ENCODE assay signal across 17 cellular contexts in genomic region chr16:54015147-54015546, GRCh38.
DNase-seq lines count a peak whose midpoint lies in the region; ATAC-seq and TF ChIP-seq lines count a peak whose summit lies in the region.
"Had no signal": no experiment of that assay in that cellular context is flagged by ENCODE, and none has a peak within 500 bp of the region (broad histone marks: within the 10 kb centered on the region; RNA-seq: fewer than 3 reads in every experiment).

No MANE protein-coding gene starts in this region.

- H3K9me2 ChIP-seq in PC-3 (replicated peaks; ENCODE audit: low read length): no peaks in the 10 kb centered on the region

- H3K27me3 ChIP-seq in body of pancreas: no peaks in the 10 kb centered on the region
- no peaks in the 10 kb centered on the region for H3K27me3 ChIP-seq in PC-3 (ENCODE audit: low read length)
- H3K27me3 ChIP-seq: BLaER1 treated with 17β-estradiol and CSF1 and Interleukin-3, amounts not matched to agents 10 nM and 100 nM had no signal

- POLR2A ChIA-PET in PC-3 (lab: Charles Lee; ENCODE audit: unreplicated experiment): no interaction called here

- H3K9me3 ChIP-seq in body of pancreas (peaks cover 0 to 5% (median 0%) of the 10 kb centered on the region in 3 donors), PC-3 (ENCODE audit: low read length) (no peaks in the 10 kb centered on the region)

- DNase-seq in Caki2 (ENCODE audit: low read depth) (peak; percentile 11), body of pancreas (no peak), left lobe of liver (ENCODE audit: low spot score) (no peak), renal cortical epithelial cell (ENCODE audit: low read depth) (peak; percentile 91), PC-3 (no peak)
- no peak for DNase-seq in effector CD8-positive, alpha-beta T cell (lab: John Stamatoyannopoulos, UW)
- DNase-seq: ACHN; Calu3; CD4-positive, CD25-positive, alpha-beta regulatory T cell; DMS153; DMS79 treated with DMSO at 0.1 percent for 48 hours; GDM1; GOT3; H9 had no signal

- no peak overlapping the region for H3K4me3 ChIP-seq in body of pancreas
- no peak overlapping the region for H3K4me3 ChIP-seq in PC-3 (ENCODE audit: low read length)
- H3K4me3 ChIP-seq: BLaER1 treated with 17β-estradiol and CSF1 and Interleukin-3, amounts not matched to agents 10 nM and 100 nM; K562 had no signal

- H3K4me1 ChIP-seq in body of pancreas: peaks cover 12% of the 10 kb centered on the region
- no peaks in the 10 kb centered on the region for H3K4me1 ChIP-seq in PC-3 (ENCODE audit: insufficient read depth, low read length)

- BruUV-seq in PC-3 (replicated peaks; lab: Mats Ljungman, UMichigan): no TSS peak

- CTCF ChIA-PET in PC-3 (lab: Charles Lee): no interaction called here

- TF ChIP-seq POLR2A in body of pancreas (IDR thresholded peaks at IDR 0.05): no peak

- H3K79me2 ChIP-seq in PC-3 (ENCODE audit: low read length): no peaks in the 10 kb centered on the region

- intact Hi-C loops in body of pancreas (cut with DNase I) (no loop called here), PC-3 (cut with micrococcal nuclease) (no loop called here)

- WGBS in body of pancreas, 2 donors: 41 to 46% methylated on average over 2 of the region's 2 CpGs

- H2AFZ ChIP-seq in PC-3 (ENCODE audit: low read length): no peak overlapping the region

- H3K36me3 ChIP-seq in body of pancreas (replicated peaks in 1 of 2; ENCODE audit: insufficient read depth in 1 of 2, low read depth in 2 of 2) (no peaks in the 10 kb centered on the region), PC-3 (ENCODE audit: low read depth, low read length) (no peaks in the 10 kb centered on the region)

- H3K27ac ChIP-seq in body of pancreas (no peak overlapping the region), PC-3 (ENCODE audit: low read length) (no peak overlapping the region)
- H3K27ac ChIP-seq: BLaER1 treated with 17β-estradiol and CSF1 and Interleukin-3, amounts not matched to agents 10 nM and 100 nM had no signal

- ATAC-seq in body of pancreas: peak; percentile 59
- peak; percentile 18 for ATAC-seq in left lobe of liver
- ATAC-seq in HG02973 (IDR thresholded peaks at IDR 0.05; ENCODE audit: unreplicated experiment): no peak
- ATAC-seq in PC-3: no peak
- ATAC-seq: K562 had no signal

- in situ Hi-C loops in Caki2 (cut with HindIII; ENCODE audit: low pct_unique_long_range_greater_than_20kb, low sequenced_read_pairs): no loop called here

- H4K20me1 ChIP-seq in PC-3 (ENCODE audit: low read length): no peaks in the 10 kb centered on the region
- H4K20me1 ChIP-seq: BLaER1 treated with 17β-estradiol and CSF1 and Interleukin-3, amounts not matched to agents 10 nM and 100 nM had no signal

- no peak overlapping the region for H3K4me2 ChIP-seq in PC-3 (ENCODE audit: low read length)
- H3K4me2 ChIP-seq: BLaER1 treated with 17β-estradiol and CSF1 and Interleukin-3, amounts not matched to agents 10 nM and 100 nM had no signal

- H3F3A ChIP-seq in PC-3 (ENCODE audit: low read length, unreplicated experiment): no peaks in the 10 kb centered on the region

- no peak overlapping the region for H3K9ac ChIP-seq in PC-3 (ENCODE audit: low read length)
- H3K9ac ChIP-seq: BLaER1 treated with 17β-estradiol and CSF1 and Interleukin-3, amounts not matched to agents 10 nM and 100 nM had no signal

- TF ChIP-seq CTCF in body of pancreas (IDR thresholded peaks at IDR 0.05): no peak
- no peak for TF ChIP-seq CTCF in PC-3 (conservative IDR thresholded peaks at IDR 0.05; ENCODE audit: low read depth, low read length)

Comparison
In these comparisons a context has a peak if more than half of its experiments do, and no peak if none do; other contexts are left out.
1. DNase-seq: peak in Caki2 (single experiment) and renal cortical epithelial cell (single experiment); none in body of pancreas (0 of 4), left lobe of liver (single experiment), effector CD8-positive, alpha-beta T cell (single experiment) and PC-3 (single experiment).
2. ATAC-seq: peak in body of pancreas (single experiment) and left lobe of liver (single experiment); none in HG02973 (single experiment) and PC-3 (single experiment).